In genomic region chr10:28302668-28303488, GRCh38 we compare ENCODE assay signal across 8 cellular contexts. TPM values are rescaled to one million over a fixed set of nuclear protein-coding genes. Genes with fewer than 3 reads are reported as not detected.
A peak's percentile ranks its signal among the peaks of the same experiment; 100 is the strongest.
DNase-seq lines count a peak whose midpoint lies in the region; ATAC-seq and TF ChIP-seq lines count a peak whose summit lies in the region.

Gene MPP7 (minus strand): TSS chr10:28303064. CDS start chr10:28238604, 64,460 bp downstream.

- H2AFZ ChIP-seq in H9 (ENCODE audit: low read length) (peak within 1 kb of the TSS; percentile 69), Loucy (ENCODE audit: low read length) (peak within 1 kb of the TSS; percentile 94)

- peaks cover 6% of the 10 kb centered on the region for H3K23me2 ChIP-seq in H9 (ENCODE audit: insufficient read length, low read depth, low read length, poor library complexity, severe bottlenecking)

- no CpG with 5 or more reads among the region's 76 CpGs for WGBS in H9 (ENCODE audit: extremely low coverage, insufficient read length, low lambda C conversion rate)

- H4K20me1 ChIP-seq in H9 (ENCODE audit: control insufficient read depth, insufficient read depth, insufficient read length) (no peaks in the 10 kb centered on the region), Loucy (ENCODE audit: insufficient read depth, low read length, poor library complexity, severe bottlenecking) (no peaks in the 10 kb centered on the region)

- H3K4me3 ChIP-seq in Loucy (ENCODE audit: low read length, poor library complexity, severe bottlenecking), result peak within 1 kb of the TSS; percentile 79
- peak within 1 kb of the TSS; percentile 94 for H3K4me3 ChIP-seq in RWPE2 (ENCODE audit: severe bottlenecking)
- H3K4me3 ChIP-seq in naive thymus-derived CD4-positive, alpha-beta T cell (ENCODE audit: low read length), result peak within 1 kb of the TSS; percentile 92

- no peaks in the 10 kb centered on the region for H3K27me3 ChIP-seq in H9 (ENCODE audit: insufficient read depth, low read length)
- H3K27me3 ChIP-seq in Loucy (ENCODE audit: insufficient read depth, low read length, poor library complexity, severe bottlenecking), result no peaks in the 10 kb centered on the region
- no peaks in the 10 kb centered on the region for H3K27me3 ChIP-seq in RWPE2 (ENCODE audit: insufficient read depth, poor library complexity, severe bottlenecking)
- H3K27me3 ChIP-seq in naive thymus-derived CD4-positive, alpha-beta T cell (ENCODE audit: control insufficient read depth in 2 of 2, insufficient read depth in 2 of 2, low read length in 2 of 2), result no peaks in the 10 kb centered on the region

- H3K9me2 ChIP-seq in Loucy (replicated peaks; ENCODE audit: low read depth, low read length), result no peaks in the 10 kb centered on the region

- no peaks in the 10 kb centered on the region for H3K4me1 ChIP-seq in H9 (ENCODE audit: insufficient read depth, low read length)
- H3K4me1 ChIP-seq in Loucy (ENCODE audit: insufficient read depth, low read length, poor library complexity, severe bottlenecking), result peaks cover 6% of the 10 kb centered on the region
- no peaks in the 10 kb centered on the region for H3K4me1 ChIP-seq in RWPE2 (ENCODE audit: insufficient read depth, poor library complexity, severe bottlenecking)
- H3K4me1 ChIP-seq in naive thymus-derived CD4-positive, alpha-beta T cell (ENCODE audit: control insufficient read depth in 2 of 2, insufficient read depth in 2 of 2, low read length in 2 of 2), result peaks cover 8 to 42% of the 10 kb centered on the region in 2 donors

- no peaks in the 10 kb centered on the region for H3K79me1 ChIP-seq in H9 (ENCODE audit: insufficient read depth, low read depth, low read length, poor library complexity, severe bottlenecking)

- H2BK5ac ChIP-seq in H9 (ENCODE audit: insufficient read length, low read length), result no peak within 1 kb of the TSS

- H3K36me3 ChIP-seq in Loucy (ENCODE audit: insufficient read depth, low read length), result no peaks in the 10 kb centered on the region
- no peaks in the 10 kb centered on the region for H3K36me3 ChIP-seq in RWPE2 (ENCODE audit: low read depth)
- H3K36me3 ChIP-seq in naive thymus-derived CD4-positive, alpha-beta T cell (ENCODE audit: control insufficient read depth in 2 of 3, insufficient read depth in 3 of 3, low read length in 3 of 3), result no peaks in the 10 kb centered on the region

- peak within 1 kb of the TSS; percentile 84 to 90 for H3K4me3 Mint-ChIP-seq in H9
- peak within 1 kb of the TSS; percentile 85 to 99 (median 93) for H3K4me3 Mint-ChIP-seq in naive thymus-derived CD4-positive, alpha-beta T cell
- H3K4me3 Mint-ChIP-seq in stimulated activated effector memory CD8-positive, alpha-beta T cell treated with anti-CD3 and anti-CD28 coated beads, Interleukin-12 subunit alpha, Interleukin-12 subunit beta, amount 100 ng/mL, for 72 hours, result peak within 1 kb of the TSS; percentile 87

- CTCF ChIA-PET in naive thymus-derived CD4-positive, alpha-beta T cell (lab: Charles Lee), result interaction anchor here (0.6 to 12.2 kb wide), 15 partner anchors 9 to 91 kb away, joined by 3 to 210 read pairs (median 4); no protein-coding TSS in a partner anchor

- H3K27ac ChIP-seq in H9 (ENCODE audit: insufficient read length, low read depth, low read length) (no peak within 1 kb of the TSS), RWPE2 (ENCODE audit: poor library complexity, severe bottlenecking) (peak within 1 kb of the TSS; percentile 12)
- H3K27ac ChIP-seq in naive thymus-derived CD4-positive, alpha-beta T cell (ENCODE audit: low read depth, low read length), result peak within 1 kb of the TSS; percentile 86

- H2BK12ac ChIP-seq in H9 (ENCODE audit: insufficient read length, low read depth, low read length), result no peak within 1 kb of the TSS

- TF ChIP-seq CTCF in H9 (conservative IDR thresholded peaks at IDR 0.05) (peak; percentile 52), Loucy (conservative IDR thresholded peaks at IDR 0.05; ENCODE audit: low read length) (peak; percentile 35), RWPE2 (IDR thresholded peaks at IDR 0.05; ENCODE audit: poor library complexity, severe bottlenecking) (peak; percentile 56)

- no peak within 1 kb of the TSS for H2BK20ac ChIP-seq in H9 (ENCODE audit: low read depth, low read length, poor library complexity, severe bottlenecking)

- no peak within 1 kb of the TSS for H3T11ph ChIP-seq in H9 (ENCODE audit: low read length)

- no peaks in the 10 kb centered on the region for H3F3A ChIP-seq in Loucy (ENCODE audit: low read depth)

- POLR2A ChIA-PET in naive thymus-derived CD4-positive, alpha-beta T cell (lab: Charles Lee), result interaction anchor here (0.8 to 26.2 kb wide), 20 partner anchors 9 to 1061 kb away, joined by 3 to 390 read pairs (median 4); partner anchors contain the start of gene WAC

- H4K5ac ChIP-seq in H9 (ENCODE audit: insufficient read length, low read depth, low read length), result no peak within 1 kb of the TSS

- no peak within 1 kb of the TSS for H3K4ac ChIP-seq in H9 (ENCODE audit: low read depth, low read length)

- peak; percentile 98 for DNase-seq in EL
- peak; percentile 99 for DNase-seq in H9
- DNase-seq in RWPE2 (ENCODE audit: low spot score), result peak; percentile 95
- DNase-seq in activated T-helper 9 cell treated with anti-CD3 and anti-CD28 coated beads, Interleukin-2, amount 50 U/mL, for 16 hours (ENCODE audit: low read depth), result peak; percentile 96
- peak; percentile 97 for DNase-seq in fibroblast of peridontal ligament (ENCODE audit: extremely low read depth)
- DNase-seq in naive thymus-derived CD4-positive, alpha-beta T cell, result peak; percentile 96 to 98 (median 97)
- peak; percentile 88 to 95 for DNase-seq in stimulated activated effector memory CD8-positive, alpha-beta T cell treated with anti-CD3 and anti-CD28 coated beads, Interleukin-12 subunit alpha, Interleukin-12 subunit beta, amount 100 ng/mL, for 72 hours (ENCODE audit: low spot score in 2 of 2)

- peaks cover 45% of the 10 kb centered on the region for H3K27me3 Mint-ChIP-seq in H9 (ENCODE audit: low read depth)
- peaks cover 0 to 51% (median 0%) of the 10 kb centered on the region in 5 donors for H3K27me3 Mint-ChIP-seq in naive thymus-derived CD4-positive, alpha-beta T cell

- no peak within 1 kb of the TSS for H4K91ac ChIP-seq in H9 (ENCODE audit: insufficient read length, low read depth, low read length)

- H3K9me3 Mint-ChIP-seq in H9, result no peaks in the 10 kb centered on the region
- H3K9me3 Mint-ChIP-seq in naive thymus-derived CD4-positive, alpha-beta T cell, result no peaks in the 10 kb centered on the region
- H3K9me3 Mint-ChIP-seq in stimulated activated effector memory CD8-positive, alpha-beta T cell treated with anti-CD3 and anti-CD28 coated beads, Interleukin-12 subunit alpha, Interleukin-12 subunit beta, amount 100 ng/mL, for 72 hours, result no peaks in the 10 kb centered on the region

- H2AK5ac ChIP-seq in H9 (ENCODE audit: insufficient read length, low read length), result no peak within 1 kb of the TSS

- no peak within 1 kb of the TSS for H3K56ac ChIP-seq in H9 (ENCODE audit: insufficient read length, low read depth, low read length)

- H3K79me2 ChIP-seq in H9 (ENCODE audit: insufficient read depth, low read length), result no peaks in the 10 kb centered on the region
- no peaks in the 10 kb centered on the region for H3K79me2 ChIP-seq in Loucy (ENCODE audit: insufficient read depth, low read length)

- peak within 1 kb of the TSS; percentile 70 for H3K4me2 ChIP-seq in H9 (ENCODE audit: insufficient read depth, insufficient read length, low read length)
- peak within 1 kb of the TSS; percentile 74 for H3K4me2 ChIP-seq in Loucy (ENCODE audit: low read depth, low read length, poor library complexity, severe bottlenecking)

- intact Hi-C loops in naive thymus-derived CD4-positive, alpha-beta T cell (cut with micrococcal nuclease), result loop anchor here (1.0 to 10.0 kb wide), 17 partner anchors 30 to 1442 kb away; partner anchors contain the start of genes RAB18 (in 2 of the 2), ABI1 (in 1 of the 2), ACBD5 (in 1 of the 2) and BAMBI (in 1 of the 2)

- H3K9ac ChIP-seq in H9 (ENCODE audit: extremely low read depth, insufficient read length, low read length) (peak within 1 kb of the TSS; percentile 69), Loucy (ENCODE audit: low read depth, low read length, poor library complexity, severe bottlenecking) (peak within 1 kb of the TSS; percentile 59)

- peak within 1 kb of the TSS; percentile 65 to 88 (median 85); a peak in 6 of 7 replicates for H3K27ac Mint-ChIP-seq in H9
- H3K27ac Mint-ChIP-seq in naive thymus-derived CD4-positive, alpha-beta T cell, result peak within 1 kb of the TSS; percentile 67 to 98 (median 94)
- H3K27ac Mint-ChIP-seq in stimulated activated effector memory CD8-positive, alpha-beta T cell treated with anti-CD3 and anti-CD28 coated beads, Interleukin-12 subunit alpha, Interleukin-12 subunit beta, amount 100 ng/mL, for 72 hours, result peak within 1 kb of the TSS; percentile 88

- H3K9me3 ChIP-seq in H9 (ENCODE audit: control insufficient read depth, low read depth, low read length), result no peaks in the 10 kb centered on the region
- H3K9me3 ChIP-seq in Loucy (ENCODE audit: insufficient read depth, low read depth, low read length), result no peaks in the 10 kb centered on the region
- no peaks in the 10 kb centered on the region for H3K9me3 ChIP-seq in RWPE2 (ENCODE audit: severe bottlenecking)
- H3K9me3 ChIP-seq in naive thymus-derived CD4-positive, alpha-beta T cell (ENCODE audit: control insufficient read depth in 2 of 3, low read length in 3 of 3), result no peaks in the 10 kb centered on the region

- H4K8ac ChIP-seq in H9 (replicated peaks; ENCODE audit: insufficient read length, low read depth, low read length), result no peak within 1 kb of the TSS

- peak within 1 kb of the TSS; percentile 74 for H3K14ac ChIP-seq in H9 (ENCODE audit: insufficient read depth, low read length)

- no peaks in the 10 kb centered on the region; a peak in 1 of 7 replicates for H3K36me3 Mint-ChIP-seq in H9 (ENCODE audit: insufficient read depth in 1 of 3, low read depth in 3 of 3)
- peaks cover 0 to 3% (median 0%) of the 10 kb centered on the region in 5 donors for H3K36me3 Mint-ChIP-seq in naive thymus-derived CD4-positive, alpha-beta T cell
- H3K36me3 Mint-ChIP-seq in stimulated activated effector memory CD8-positive, alpha-beta T cell treated with anti-CD3 and anti-CD28 coated beads, Interleukin-12 subunit alpha, Interleukin-12 subunit beta, amount 100 ng/mL, for 72 hours, result no peaks in the 10 kb centered on the region

- H3K18ac ChIP-seq in H9 (ENCODE audit: insufficient read length, low read depth, low read length), result no peak within 1 kb of the TSS

- peaks cover 16 to 19% of the 10 kb centered on the region in 2 experiments for H3K4me1 Mint-ChIP-seq in H9
- peaks cover 27 to 80% (median 67%) of the 10 kb centered on the region in 7 donors for H3K4me1 Mint-ChIP-seq in naive thymus-derived CD4-positive, alpha-beta T cell
- peaks cover 37% of the 10 kb centered on the region for H3K4me1 Mint-ChIP-seq in stimulated activated effector memory CD8-positive, alpha-beta T cell treated with anti-CD3 and anti-CD28 coated beads, Interleukin-12 subunit alpha, Interleukin-12 subunit beta, amount 100 ng/mL, for 72 hours

- peak; percentile 99 for ATAC-seq in RWPE2 (ENCODE audit: low read depth)
- ATAC-seq in naive thymus-derived CD4-positive, alpha-beta T cell, result peak; percentile 97
- peak; percentile 96 for ATAC-seq in stimulated activated effector memory CD8-positive, alpha-beta T cell treated with anti-CD3 and anti-CD28 coated beads, Interleukin-12 subunit alpha, Interleukin-12 subunit beta, amount 100 ng/mL, for 72 hours

- H2BK120ac ChIP-seq in H9 (ENCODE audit: low read depth, low read length, poor library complexity, severe bottlenecking), result no peak within 1 kb of the TSS

- H2BK15ac ChIP-seq in H9 (ENCODE audit: low read depth, low read length), result no peak within 1 kb of the TSS

- no peak within 1 kb of the TSS for H3K23ac ChIP-seq in H9 (ENCODE audit: insufficient read length, low read depth, low read length)

RNA-seq across cellular contexts. Expression of gene MPP7, which starts in this region (rescaled TPM):
- 4.7 and 6.9 TPM in 2 replicates for total RNA-seq in H9 (2021)
- total RNA-seq in naive thymus-derived CD4-positive, alpha-beta T cell, result 10 to 100 TPM in 4 of 5 experiments, 1 to 10 TPM in 1; 9.7 to 44.7 (median 36.1) TPM
- 10 to 100 TPM; 43.3 to 46.8 TPM for polyA plus RNA-seq in naive thymus-derived CD4-positive, alpha-beta T cell
